8 cellular contexts compared by ENCODE assay signal in the genomic region with DNA sequence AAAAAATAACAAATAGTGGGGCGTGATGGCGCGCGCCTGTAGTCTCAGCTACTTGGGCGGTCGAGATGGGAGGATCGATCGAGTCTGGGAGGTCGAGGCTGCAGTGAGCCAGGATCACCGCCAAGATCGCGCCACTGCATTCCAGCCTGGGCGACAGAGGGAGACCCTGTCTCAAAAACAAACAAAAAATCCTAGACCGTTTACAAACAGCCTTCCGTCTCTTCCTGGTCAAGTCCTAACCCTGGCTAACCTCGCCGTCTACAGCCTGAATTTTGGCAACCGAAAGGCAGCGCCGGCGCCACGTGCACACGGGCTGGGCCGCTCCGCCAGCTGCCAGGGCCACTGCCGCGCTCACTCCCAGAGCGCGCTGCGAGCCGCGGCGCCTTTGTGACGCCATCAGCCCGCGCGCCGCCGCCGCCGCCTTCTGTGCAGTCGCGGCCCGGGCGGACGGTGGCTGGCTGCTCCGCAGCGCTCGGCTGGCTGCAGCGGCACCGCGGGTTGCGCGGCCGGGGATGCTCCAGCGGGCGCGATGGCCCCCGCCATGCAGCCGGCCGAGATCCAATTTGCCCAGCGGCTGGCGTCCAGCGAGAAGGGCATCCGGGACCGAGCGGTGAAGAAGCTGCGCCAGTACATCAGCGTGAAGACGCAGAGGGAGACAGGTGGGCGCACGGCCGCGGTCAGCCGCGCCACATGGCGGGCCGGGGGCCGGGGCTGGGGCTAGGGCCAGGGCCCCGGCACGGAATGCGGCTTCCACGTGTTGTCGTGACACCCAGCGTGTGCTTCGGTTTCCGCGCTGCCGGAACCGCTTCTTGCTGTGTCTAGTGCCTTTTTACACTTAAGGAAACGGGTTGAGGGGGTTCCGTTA. TPM values are rescaled to one million over a fixed set of nuclear protein-coding genes. Genes with fewer than 3 reads are reported as not detected.
A peak's percentile ranks its signal among the peaks of the same experiment; 100 is the strongest.
DNase-seq lines count a peak whose midpoint lies in the region; ATAC-seq and TF ChIP-seq lines count a peak whose summit lies in the region.

A gene (minus strand): TSS at position 353 of the 865 bp plus-strand sequence. CDS start 1,392 bp downstream, outside the sequence.
A gene with protein sequence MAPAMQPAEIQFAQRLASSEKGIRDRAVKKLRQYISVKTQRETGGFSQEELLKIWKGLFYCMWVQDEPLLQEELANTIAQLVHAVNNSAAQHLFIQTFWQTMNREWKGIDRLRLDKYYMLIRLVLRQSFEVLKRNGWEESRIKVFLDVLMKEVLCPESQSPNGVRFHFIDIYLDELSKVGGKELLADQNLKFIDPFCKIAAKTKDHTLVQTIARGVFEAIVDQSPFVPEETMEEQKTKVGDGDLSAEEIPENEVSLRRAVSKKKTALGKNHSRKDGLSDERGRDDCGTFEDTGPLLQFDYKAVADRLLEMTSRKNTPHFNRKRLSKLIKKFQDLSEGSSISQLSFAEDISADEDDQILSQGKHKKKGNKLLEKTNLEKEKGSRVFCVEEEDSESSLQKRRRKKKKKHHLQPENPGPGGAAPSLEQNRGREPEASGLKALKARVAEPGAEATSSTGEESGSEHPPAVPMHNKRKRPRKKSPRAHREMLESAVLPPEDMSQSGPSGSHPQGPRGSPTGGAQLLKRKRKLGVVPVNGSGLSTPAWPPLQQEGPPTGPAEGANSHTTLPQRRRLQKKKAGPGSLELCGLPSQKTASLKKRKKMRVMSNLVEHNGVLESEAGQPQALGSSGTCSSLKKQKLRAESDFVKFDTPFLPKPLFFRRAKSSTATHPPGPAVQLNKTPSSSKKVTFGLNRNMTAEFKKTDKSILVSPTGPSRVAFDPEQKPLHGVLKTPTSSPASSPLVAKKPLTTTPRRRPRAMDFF (plus strand): TSS at position 425 of the 865 bp plus-strand sequence. CDS start 105 bp downstream, at position 530.

- TF ChIP-seq CTCF in lower leg skin (IDR thresholded peaks at IDR 0.05) = no peak

- WGBS in lower leg skin, 2 donors = 13 to 16% methylated on average over 35 to 43 of the region's 92 CpGs

- H3K4me3 ChIP-seq in duodenal mucosa (ENCODE audit: low read depth in 1 of 2, low read length in 2 of 2) = peak within 1 kb of the TSS; percentile 89 to 98
- H3K4me3 ChIP-seq in lower leg skin (ENCODE audit: low read depth, poor library complexity, severe bottlenecking) = peak within 1 kb of the TSS; percentile 85

- TF ChIP-seq POLR2A in GM19099 (IDR thresholded peaks at IDR 0.05; ENCODE audit: extremely low read depth, insufficient read length, low read depth) (peak; percentile 88), lower leg skin (IDR thresholded peaks at IDR 0.05) (no peak)

- H3K36me3 ChIP-seq in duodenal mucosa (ENCODE audit: control insufficient read depth in 1 of 2, insufficient read depth in 2 of 2, low read length in 2 of 2) = peaks cover 0 to 12% of the 10 kb centered on the region in 2 donors

- H3K9ac ChIP-seq in duodenal mucosa (ENCODE audit: low read depth in 1 of 2, low read length in 2 of 2) = peak within 1 kb of the TSS; percentile 82 to 84

- intact Hi-C loops in lower leg skin (cut with DNase I; ENCODE audit: low total_unique reads) = no loop called here

- H3K9me3 ChIP-seq in duodenal mucosa (ENCODE audit: control insufficient read depth in 1 of 2, low read length in 2 of 2) = no peaks in the 10 kb centered on the region

- DNase-seq in AML-193 (lab: John Stamatoyannopoulos, UW) (peak; percentile 47 to 58), NCI-H748 (lab: John Stamatoyannopoulos, UW; ENCODE audit: unreplicated experiment) (peak; percentile 85), lower leg skin (ENCODE audit: low spot score in 2 of 2) (peak in 1 of 2 donors; percentile 94)
- DNase-seq in activated CD4-positive, alpha-beta T cell treated with anti-CD3 and anti-CD28 coated beads, Interleukin-2, amount 50 U/mL, for 24 hours (ENCODE audit: low read depth in 1 of 2, low spot score in 1 of 2) = peak; percentile 66 to 67
- peak; percentile 82 for DNase-seq in stimulated activated CD4-positive, alpha-beta T cell treated with anti-CD3 and anti-CD28 coated beads, Interleukin-4, amount 100 ng/mL, for 1 hour

- peaks cover 12 to 21% of the 10 kb centered on the region in 2 donors for H3K4me1 ChIP-seq in duodenal mucosa (ENCODE audit: control insufficient read depth in 1 of 2, insufficient read depth in 2 of 2, low read length in 2 of 2)

- peak within 1 kb of the TSS; percentile 63 for H3K27ac ChIP-seq in duodenal mucosa (ENCODE audit: low read depth, low read length)

- peak; percentile 75 for ATAC-seq in HG03439 (IDR thresholded peaks at IDR 0.05; ENCODE audit: unreplicated experiment)

- no peaks in the 10 kb centered on the region for H3K27me3 ChIP-seq in duodenal mucosa (ENCODE audit: control insufficient read depth in 1 of 2, insufficient read depth in 2 of 2, low read length in 2 of 2)

RNA-seq across cellular contexts. Expression of the first gene that starts in this region (rescaled TPM):
- total RNA-seq in lower leg skin = under 1 TPM in 2 of 4 donors, not detected in 2; 0.39 to 0.97 TPM

RNA-seq across cellular contexts. Expression of the second gene that starts in this region (rescaled TPM):
- 10 to 100 TPM; 15.4 to 22.2 (median 19.5) TPM for total RNA-seq in lower leg skin
